Comparison of ENCODE assay signal across 1 cellular context in the genomic region with DNA sequence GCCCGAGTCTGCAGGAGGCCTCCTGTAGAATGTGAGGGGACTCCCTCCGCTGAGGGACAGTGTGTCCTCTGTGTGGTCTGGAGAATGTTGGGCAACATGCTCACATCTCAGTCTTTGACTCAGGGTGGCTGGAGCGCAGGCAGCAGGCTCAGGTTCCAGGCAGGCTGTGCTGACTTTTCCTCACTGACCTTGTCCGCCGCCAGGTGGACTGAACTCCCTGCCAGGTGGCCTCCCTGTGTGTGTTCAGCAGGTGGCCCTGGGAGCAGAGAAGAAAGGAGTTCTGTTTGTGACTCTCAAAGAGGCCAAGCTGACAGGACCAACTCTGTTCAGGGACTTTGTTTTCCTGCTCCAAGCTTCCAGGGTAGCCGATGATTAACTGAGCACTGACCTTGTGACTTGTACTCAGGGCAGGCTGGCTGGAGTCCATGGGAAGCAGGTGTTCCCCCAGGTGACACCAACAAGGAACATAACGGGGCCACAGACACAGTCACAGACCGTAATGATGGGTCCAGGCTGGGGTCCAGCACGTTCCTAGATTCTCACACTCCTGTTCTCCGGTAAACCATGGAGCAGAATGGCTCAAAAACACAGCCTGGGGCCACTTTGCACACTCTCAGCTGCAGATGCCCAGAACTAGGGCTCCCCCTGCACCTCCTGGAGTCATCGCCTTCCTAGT.
TF ChIP-seq lines count a peak whose summit lies in the region.

No MANE protein-coding gene starts in this region.

TF ChIP-seq in HepG2, 621 proteins besides CTCF, POLR2A, EP300 and RAD21 (continued from another document and continues in another):
- TF ChIP-seq ZNF407 (CRISPR knock-in tag; IDR thresholded peaks at IDR 0.05; ENCODE audit: not compliant biosample characterization): no peak
- TF ChIP-seq TRIM24 (CRISPR knock-in tag; IDR thresholded peaks at IDR 0.05): no peak
- TF ChIP-seq ZNF484 (CRISPR knock-in tag; IDR thresholded peaks at IDR 0.05; ENCODE audit: borderline replicate concordance, low read depth): no peak
- no peak for TF ChIP-seq ZNF562 (CRISPR knock-in tag; IDR thresholded peaks at IDR 0.05; ENCODE audit: borderline replicate concordance)
- no peak for TF ChIP-seq ZNF143 (CRISPR knock-in tag; IDR thresholded peaks at IDR 0.05)
- TF ChIP-seq ZNF124 (CRISPR knock-in tag; IDR thresholded peaks at IDR 0.05): 0 out of 2 replicates have a peak, but pooled peaks have one; percentile 76
- no peak for TF ChIP-seq SRY (CRISPR knock-in tag; IDR thresholded peaks at IDR 0.05)
- no peak for TF ChIP-seq ZNF589 (CRISPR knock-in tag; conservative IDR thresholded peaks at IDR 0.05)
- TF ChIP-seq ZFP62 (CRISPR knock-in tag; IDR thresholded peaks at IDR 0.05): no peak
- TF ChIP-seq SNAI1 (CRISPR knock-in tag; IDR thresholded peaks at IDR 0.05; ENCODE audit: borderline replicate concordance): 0 out of 2 replicates have a peak, but pooled peaks have one; percentile 52
- TF ChIP-seq SP1 (IDR thresholded peaks at IDR 0.05): no peak
- TF ChIP-seq SP1 (CRISPR knock-in tag; IDR thresholded peaks at IDR 0.05): no peak
- TF ChIP-seq, protein P1, sequence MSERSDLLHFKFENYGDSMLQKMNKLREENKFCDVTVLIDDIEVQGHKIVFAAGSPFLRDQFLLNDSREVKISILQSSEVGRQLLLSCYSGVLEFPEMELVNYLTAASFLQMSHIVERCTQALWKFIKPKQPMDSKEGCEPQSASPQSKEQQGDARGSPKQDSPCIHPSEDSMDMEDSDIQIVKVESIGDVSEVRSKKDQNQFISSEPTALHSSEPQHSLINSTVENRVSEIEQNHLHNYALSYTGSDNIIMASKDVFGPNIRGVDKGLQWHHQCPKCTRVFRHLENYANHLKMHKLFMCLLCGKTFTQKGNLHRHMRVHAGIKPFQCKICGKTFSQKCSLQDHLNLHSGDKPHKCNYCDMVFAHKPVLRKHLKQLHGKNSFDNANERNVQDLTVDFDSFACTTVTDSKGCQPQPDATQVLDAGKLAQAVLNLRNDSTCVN (CRISPR knock-in tag; IDR thresholded peaks at IDR 0.05; ENCODE audit: borderline replicate concordance): no peak
- TF ChIP-seq BRCA1 (CRISPR knock-in tag; IDR thresholded peaks at IDR 0.05): no peak
- TF ChIP-seq CCDC6 (CRISPR knock-in tag; IDR thresholded peaks at IDR 0.05): no peak
- no peak for TF ChIP-seq ZFP36 (IDR thresholded peaks at IDR 0.05; ENCODE audit: borderline replicate concordance, low read depth, low read length, partially characterized antibody)
- TF ChIP-seq ZNF816 (CRISPR knock-in tag; IDR thresholded peaks at IDR 0.05; ENCODE audit: borderline replicate concordance): no peak
- TF ChIP-seq SMARCE1 (IDR thresholded peaks at IDR 0.05; ENCODE audit: borderline replicate concordance): no peak
- no peak for TF ChIP-seq ZNF652 (CRISPR knock-in tag; IDR thresholded peaks at IDR 0.05; ENCODE audit: borderline replicate concordance, low read depth)
- TF ChIP-seq GFI1 (CRISPR knock-in tag; IDR thresholded peaks at IDR 0.05; ENCODE audit: borderline replicate concordance): no peak
- TF ChIP-seq ZNF296 (CRISPR knock-in tag; conservative IDR thresholded peaks at IDR 0.05): no peak; the same call in 1 of the 2 replicates
- no peak for TF ChIP-seq ZNF24 (IDR thresholded peaks at IDR 0.05)
- no peak for TF ChIP-seq ATAD3A (CRISPR knock-in tag; IDR thresholded peaks at IDR 0.05)
- TF ChIP-seq, protein P2, sequence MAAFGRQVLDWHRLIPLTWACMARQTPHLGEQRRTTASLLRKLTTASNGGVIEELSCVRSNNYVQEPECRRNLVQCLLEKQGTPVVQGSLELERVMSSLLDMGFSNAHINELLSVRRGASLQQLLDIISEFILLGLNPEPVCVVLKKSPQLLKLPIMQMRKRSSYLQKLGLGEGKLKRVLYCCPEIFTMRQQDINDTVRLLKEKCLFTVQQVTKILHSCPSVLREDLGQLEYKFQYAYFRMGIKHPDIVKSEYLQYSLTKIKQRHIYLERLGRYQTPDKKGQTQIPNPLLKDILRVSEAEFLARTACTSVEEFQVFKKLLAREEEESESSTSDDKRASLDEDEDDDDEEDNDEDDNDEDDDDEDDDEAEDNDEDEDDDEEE (CRISPR knock-in tag; IDR thresholded peaks at IDR 0.05): no peak; the same call in 1 of the 2 replicates
- TF ChIP-seq TEAD3 (CRISPR knock-in tag; optimal IDR thresholded peaks at IDR 0.05; ENCODE audit: borderline replicate concordance): peak; percentile 39
- no peak for TF ChIP-seq RBM39 (IDR thresholded peaks at IDR 0.05; ENCODE audit: low read depth, low read length, poor library complexity, severe bottlenecking)
- TF ChIP-seq ZNF337 (CRISPR knock-in tag; IDR thresholded peaks at IDR 0.05; ENCODE audit: borderline replicate concordance, low read depth): no peak
- TF ChIP-seq, protein P3, sequence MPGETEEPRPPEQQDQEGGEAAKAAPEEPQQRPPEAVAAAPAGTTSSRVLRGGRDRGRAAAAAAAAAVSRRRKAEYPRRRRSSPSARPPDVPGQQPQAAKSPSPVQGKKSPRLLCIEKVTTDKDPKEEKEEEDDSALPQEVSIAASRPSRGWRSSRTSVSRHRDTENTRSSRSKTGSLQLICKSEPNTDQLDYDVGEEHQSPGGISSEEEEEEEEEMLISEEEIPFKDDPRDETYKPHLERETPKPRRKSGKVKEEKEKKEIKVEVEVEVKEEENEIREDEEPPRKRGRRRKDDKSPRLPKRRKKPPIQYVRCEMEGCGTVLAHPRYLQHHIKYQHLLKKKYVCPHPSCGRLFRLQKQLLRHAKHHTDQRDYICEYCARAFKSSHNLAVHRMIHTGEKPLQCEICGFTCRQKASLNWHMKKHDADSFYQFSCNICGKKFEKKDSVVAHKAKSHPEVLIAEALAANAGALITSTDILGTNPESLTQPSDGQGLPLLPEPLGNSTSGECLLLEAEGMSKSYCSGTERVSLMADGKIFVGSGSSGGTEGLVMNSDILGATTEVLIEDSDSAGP (CRISPR knock-in tag; IDR thresholded peaks at IDR 0.05; ENCODE audit: borderline replicate concordance): peak; percentile 69; the same call in 1 of the 2 replicates
- TF ChIP-seq, protein P4, sequence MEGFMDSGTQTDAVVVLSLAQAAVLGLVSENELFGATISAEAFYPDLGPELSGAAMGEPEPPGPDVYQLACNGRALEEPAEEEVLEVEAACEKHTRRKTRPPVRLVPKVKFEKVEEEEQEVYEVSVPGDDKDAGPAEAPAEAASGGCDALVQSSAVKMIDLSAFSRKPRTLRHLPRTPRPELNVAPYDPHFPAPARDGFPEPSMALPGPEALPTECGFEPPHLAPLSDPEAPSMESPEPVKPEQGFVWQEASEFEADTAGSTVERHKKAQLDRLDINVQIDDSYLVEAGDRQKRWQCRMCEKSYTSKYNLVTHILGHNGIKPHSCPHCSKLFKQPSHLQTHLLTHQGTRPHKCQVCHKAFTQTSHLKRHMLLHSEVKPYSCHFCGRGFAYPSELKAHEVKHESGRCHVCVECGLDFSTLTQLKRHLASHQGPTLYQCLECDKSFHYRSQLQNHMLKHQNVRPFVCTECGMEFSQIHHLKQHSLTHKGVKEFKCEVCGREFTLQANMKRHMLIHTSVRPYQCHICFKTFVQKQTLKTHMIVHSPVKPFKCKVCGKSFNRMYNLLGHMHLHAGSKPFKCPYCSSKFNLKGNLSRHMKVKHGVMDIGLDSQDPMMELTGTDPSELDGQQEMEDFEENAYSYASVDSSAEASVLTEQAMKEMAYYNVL (CRISPR knock-in tag; IDR thresholded peaks at IDR 0.05; ENCODE audit: borderline replicate concordance): 0 out of 2 replicates have a peak, but pooled peaks have one; percentile 52
- no peak for TF ChIP-seq MBD4 (IDR thresholded peaks at IDR 0.05; ENCODE audit: borderline replicate concordance, low read length)
- TF ChIP-seq DDIT3 (CRISPR knock-in tag; IDR thresholded peaks at IDR 0.05): no peak
- no peak for TF ChIP-seq ZNF317 (CRISPR knock-in tag; IDR thresholded peaks at IDR 0.05)
- TF ChIP-seq, protein P5, sequence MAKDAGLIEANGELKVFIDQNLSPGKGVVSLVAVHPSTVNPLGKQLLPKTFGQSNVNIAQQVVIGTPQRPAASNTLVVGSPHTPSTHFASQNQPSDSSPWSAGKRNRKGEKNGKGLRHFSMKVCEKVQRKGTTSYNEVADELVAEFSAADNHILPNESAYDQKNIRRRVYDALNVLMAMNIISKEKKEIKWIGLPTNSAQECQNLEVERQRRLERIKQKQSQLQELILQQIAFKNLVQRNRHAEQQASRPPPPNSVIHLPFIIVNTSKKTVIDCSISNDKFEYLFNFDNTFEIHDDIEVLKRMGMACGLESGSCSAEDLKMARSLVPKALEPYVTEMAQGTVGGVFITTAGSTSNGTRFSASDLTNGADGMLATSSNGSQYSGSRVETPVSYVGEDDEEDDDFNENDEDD (CRISPR knock-in tag; IDR thresholded peaks at IDR 0.05; ENCODE audit: borderline replicate concordance): no peak
- TF ChIP-seq, protein P6, sequence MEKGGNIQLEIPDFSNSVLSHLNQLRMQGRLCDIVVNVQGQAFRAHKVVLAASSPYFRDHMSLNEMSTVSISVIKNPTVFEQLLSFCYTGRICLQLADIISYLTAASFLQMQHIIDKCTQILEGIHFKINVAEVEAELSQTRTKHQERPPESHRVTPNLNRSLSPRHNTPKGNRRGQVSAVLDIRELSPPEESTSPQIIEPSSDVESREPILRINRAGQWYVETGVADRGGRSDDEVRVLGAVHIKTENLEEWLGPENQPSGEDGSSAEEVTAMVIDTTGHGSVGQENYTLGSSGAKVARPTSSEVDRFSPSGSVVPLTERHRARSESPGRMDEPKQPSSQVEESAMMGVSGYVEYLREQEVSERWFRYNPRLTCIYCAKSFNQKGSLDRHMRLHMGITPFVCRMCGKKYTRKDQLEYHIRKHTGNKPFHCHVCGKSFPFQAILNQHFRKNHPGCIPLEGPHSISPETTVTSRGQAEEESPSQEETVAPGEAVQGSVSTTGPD (CRISPR knock-in tag; IDR thresholded peaks at IDR 0.05): no peak
- no peak for TF ChIP-seq ZFYVE20 (CRISPR knock-in tag; IDR thresholded peaks at IDR 0.05; ENCODE audit: borderline replicate concordance, low read depth)
- TF ChIP-seq SRSF1 (optimal IDR thresholded peaks at IDR 0.05; ENCODE audit: low read depth, low read length): no peak
- TF ChIP-seq MXD3 (CRISPR knock-in tag; IDR thresholded peaks at IDR 0.05): no peak
- TF ChIP-seq TEF (CRISPR knock-in tag; IDR thresholded peaks at IDR 0.05): no peak
- no peak for TF ChIP-seq ZNF703 (CRISPR knock-in tag; IDR thresholded peaks at IDR 0.05; ENCODE audit: borderline replicate concordance)
- TF ChIP-seq PHF21A (CRISPR knock-in tag; IDR thresholded peaks at IDR 0.05): peak; percentile 81; the same call in 1 of the 2 replicates
- TF ChIP-seq ZNF792 (CRISPR knock-in tag; IDR thresholded peaks at IDR 0.05): peak; percentile 40; the same call in 1 of the 2 replicates
- no peak for TF ChIP-seq SIN3A (IDR thresholded peaks at IDR 0.05; ENCODE audit: borderline replicate concordance, low read depth, low read length)
